ENCODE assay signal across 9 cellular contexts in the genomic region with DNA sequence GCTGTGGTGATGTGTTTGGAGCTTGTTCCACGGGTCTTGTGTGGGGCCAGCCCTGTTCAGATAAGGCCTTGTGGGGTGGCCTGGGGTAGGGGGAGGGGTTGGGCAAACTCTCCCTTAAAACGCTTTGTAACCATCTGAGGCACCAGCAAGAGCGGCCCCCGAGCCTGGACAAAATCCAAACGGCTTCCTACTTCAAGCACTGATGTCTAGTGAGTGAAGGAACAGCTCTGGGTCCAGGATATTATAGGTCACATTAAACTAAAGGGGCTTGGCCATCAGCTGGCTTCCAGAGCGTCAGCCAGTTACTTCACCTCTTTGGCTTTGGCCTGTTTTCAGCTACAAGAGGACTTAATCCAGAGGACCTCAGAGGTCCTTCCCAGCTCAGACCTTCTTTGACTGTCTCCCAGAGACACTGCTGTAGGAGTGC. TPM values are rescaled to one million over a fixed set of nuclear protein-coding genes. Genes with fewer than 3 reads are reported as not detected.
DNase-seq lines count a peak whose midpoint lies in the region; ATAC-seq and TF ChIP-seq lines count a peak whose summit lies in the region.
"Had no signal": no experiment of that assay in that cellular context is flagged by ENCODE, and none has a peak within 500 bp of the region (broad histone marks: within the 10 kb centered on the region; RNA-seq: fewer than 3 reads in every experiment).

No MANE protein-coding gene starts in this region.

- DNase-seq in activated CD8-positive, alpha-beta T cell treated with anti-CD3 and anti-CD28 coated beads for 36 hours = no peak
- DNase-seq in left ventricle myocardium inferior = no peak
- no peak for DNase-seq in psoas muscle
- no peak for DNase-seq in putamen (ENCODE audit: low spot score)
- no peak for DNase-seq in activated effector memory CD4-positive, alpha-beta T cell treated with Interleukin-2 at 50 U/mL for 16 hours
- no peak for DNase-seq in cerebellar cortex (ENCODE audit: low spot score)

- whole genome bisulfite sequencing in psoas muscle, 3 donors = 14 to 34% (median 14%) methylated on average over 6 of the region's 6 CpGs

- peaks cover 22% of the 10 kb centered on the region for H3K4me1 Mint-ChIP-seq in activated CD8-positive, alpha-beta T cell treated with anti-CD3 and anti-CD28 coated beads for 36 hours (ENCODE audit: low read depth)

- no peak for TF ChIP-seq CTCF in activated CD8-positive, alpha-beta T cell treated with anti-CD3 and anti-CD28 coated beads for 36 hours (IDR thresholded peaks at IDR 0.05)
- TF ChIP-seq CTCF in left ventricle myocardium inferior (IDR thresholded peaks at IDR 0.05; ENCODE audit: borderline replicate concordance) (no peak), psoas muscle (IDR thresholded peaks at IDR 0.05) (no peak)

- H3K27ac ChIP-seq in BLaER1 (peak overlapping the region; percentile 60), left ventricle myocardium inferior (replicated peaks) (peak overlapping the region; percentile 58), psoas muscle (peak overlapping the region; percentile 99)
- H3K27ac ChIP-seq: C4-2B had no signal

- peak overlapping the region; percentile 18 for H3K27ac Mint-ChIP-seq in activated CD8-positive, alpha-beta T cell treated with anti-CD3 and anti-CD28 coated beads for 36 hours

- POLR2A ChIA-PET in activated CD8-positive, alpha-beta T cell treated with anti-CD3 and anti-CD28 coated beads for 36 hours (lab: Charles Lee) = interaction anchor here (0.9 to 1.4 kb wide), 3 partner anchors 9 to 55 kb away, joined by 3 to 5 read pairs (median 4); no protein-coding TSS in a partner anchor

- H3K36me3 Mint-ChIP-seq in activated CD8-positive, alpha-beta T cell treated with anti-CD3 and anti-CD28 coated beads for 36 hours (ENCODE audit: low read depth) = peaks cover 9% of the 10 kb centered on the region

- H4K20me1 ChIP-seq in BLaER1 = no peaks in the 10 kb centered on the region

- no peak for ATAC-seq in activated CD8-positive, alpha-beta T cell treated with anti-CD3 and anti-CD28 coated beads for 36 hours
- ATAC-seq in psoas muscle = peak; percentile 28 to 62 (median 46)
- no peak for ATAC-seq in HG02973 (IDR thresholded peaks at IDR 0.05; ENCODE audit: unreplicated experiment)

- H3K4me2 ChIP-seq in BLaER1 = 0 out of 2 replicates have a peak overlapping the region, but pooled peaks have one; percentile 57

- CTCF ChIA-PET in activated CD8-positive, alpha-beta T cell treated with anti-CD3 and anti-CD28 coated beads for 36 hours (lab: Charles Lee) = interaction anchor here (0.8 to 2.8 kb wide), 5 partner anchors 9 to 105 kb away, joined by 3 to 11 read pairs (median 3); no protein-coding TSS in a partner anchor

- H3K27me3 ChIP-seq in BLaER1 (no peaks in the 10 kb centered on the region), left ventricle myocardium inferior (ENCODE audit: low read depth) (peaks cover 6% of the 10 kb centered on the region), psoas muscle (ENCODE audit: insufficient read depth in 3 of 3, low read length in 2 of 3) (no peaks in the 10 kb centered on the region)

- no peaks in the 10 kb centered on the region for H3K9me3 Mint-ChIP-seq in activated CD8-positive, alpha-beta T cell treated with anti-CD3 and anti-CD28 coated beads for 36 hours

- no peak overlapping the region for H3K4me3 Mint-ChIP-seq in activated CD8-positive, alpha-beta T cell treated with anti-CD3 and anti-CD28 coated beads for 36 hours

- peaks cover 54% of the 10 kb centered on the region for H3K36me3 ChIP-seq in BLaER1
- peaks cover 28% of the 10 kb centered on the region for H3K36me3 ChIP-seq in left ventricle myocardium inferior
- peaks cover 0 to 100% of the 10 kb centered on the region in 2 donors for H3K36me3 ChIP-seq in psoas muscle (ENCODE audit: insufficient read depth in 1 of 2, low read depth in 1 of 2)

- H3K4me3 ChIP-seq in BLaER1 = no peak overlapping the region
- no peak overlapping the region for H3K4me3 ChIP-seq in left ventricle myocardium inferior
- peak overlapping the region; percentile 11 for H3K4me3 ChIP-seq in psoas muscle

- no peaks in the 10 kb centered on the region for H3K27me3 Mint-ChIP-seq in activated CD8-positive, alpha-beta T cell treated with anti-CD3 and anti-CD28 coated beads for 36 hours

- H3K9ac ChIP-seq in BLaER1 = no peak overlapping the region

- intact Hi-C loops in activated CD8-positive, alpha-beta T cell treated with anti-CD3 and anti-CD28 coated beads for 36 hours (cut with micrococcal nuclease) = loop anchor here (10.0 kb wide), 1 partner anchor 49 kb away; a partner anchor contains a TSS
- intact Hi-C loops in left ventricle myocardium inferior (cut with micrococcal nuclease) (no loop called here), psoas muscle (cut with DNase I) (no loop called here)

- H3K9me3 ChIP-seq in BLaER1 = no peaks in the 10 kb centered on the region
- no peaks in the 10 kb centered on the region for H3K9me3 ChIP-seq in left ventricle myocardium inferior (replicated peaks)
- no peaks in the 10 kb centered on the region for H3K9me3 ChIP-seq in psoas muscle

- H3K4me1 ChIP-seq in BLaER1 (peaks cover 69% of the 10 kb centered on the region), left ventricle myocardium inferior (peaks cover 17% of the 10 kb centered on the region), psoas muscle (peaks cover 49% of the 10 kb centered on the region)

RNA-seq across cellular contexts. Expression of a gene that starts 11.9 kb away (rescaled TPM):
- 1 to 10 TPM; 6.8 to 6.9 TPM for total RNA-seq in activated CD8-positive, alpha-beta T cell treated with anti-CD3 and anti-CD28 coated beads for 36 hours
- total RNA-seq in left ventricle myocardium inferior = 122 TPM
- total RNA-seq in psoas muscle = 100 to 1,000 TPM; 300 to 485 (median 454) TPM
- 100 to 1,000 TPM; 236 to 500 (median 365) TPM for polyA plus RNA-seq in psoas muscle

RNA-seq across cellular contexts. Expression of a gene that starts 31.1 kb away (rescaled TPM):
- total RNA-seq in activated CD8-positive, alpha-beta T cell treated with anti-CD3 and anti-CD28 coated beads for 36 hours = under 1 TPM; 0.11 to 0.18 TPM
- total RNA-seq in left ventricle myocardium inferior (0.33 TPM), psoas muscle (1 to 10 TPM in 2 of 4 donors, under 1 TPM in 2; 0.74 to 4.0 (median 2.2) TPM)
- polyA plus RNA-seq in psoas muscle = 1 to 10 TPM; 2.4 to 3.9 (median 3.7) TPM

RNA-seq across cellular contexts. Expression of a gene that starts 49.3 kb away (rescaled TPM):
- 1 to 10 TPM; 7.0 to 8.0 TPM for total RNA-seq in activated CD8-positive, alpha-beta T cell treated with anti-CD3 and anti-CD28 coated beads for 36 hours
- total RNA-seq in left ventricle myocardium inferior (9.3 TPM), psoas muscle (10 to 100 TPM; 15.1 to 23.7 (median 20.8) TPM)
- polyA plus RNA-seq in psoas muscle = 10 to 100 TPM; 18.1 to 27.9 (median 18.5) TPM

RNA-seq across cellular contexts. Expression of a gene that starts 55.9 kb away (rescaled TPM):
- total RNA-seq in activated CD8-positive, alpha-beta T cell treated with anti-CD3 and anti-CD28 coated beads for 36 hours = 10 to 100 TPM; 22.2 to 22.7 TPM
- 13.7 TPM for total RNA-seq in left ventricle myocardium inferior
- 10 to 100 TPM in 2 of 4 donors, 1 to 10 TPM in 2; 8.8 to 18.0 (median 12.7) TPM for total RNA-seq in psoas muscle
- 10 to 100 TPM in 1 of 3 donors, 1 to 10 TPM in 2; 8.0 to 22.4 (median 8.4) TPM for polyA plus RNA-seq in psoas muscle

RNA-seq across cellular contexts. Expression of a gene that starts 56.0 kb away (rescaled TPM):
- total RNA-seq in activated CD8-positive, alpha-beta T cell treated with anti-CD3 and anti-CD28 coated beads for 36 hours = 100 to 1,000 TPM; 189 to 197 TPM
- total RNA-seq in left ventricle myocardium inferior (72.0 TPM), psoas muscle (10 to 100 TPM; 52.6 to 82.1 (median 75.2) TPM)
- polyA plus RNA-seq in psoas muscle = 10 to 100 TPM; 22.1 to 49.8 (median 22.7) TPM

Comparison
In these comparisons a context has a peak if more than half of its experiments do, and no peak if none do; other contexts are left out.
1. ATAC-seq: peak in psoas muscle (4 of 4); none in activated CD8-positive, alpha-beta T cell treated with anti-CD3 and anti-CD28 coated beads for 36 hours (single experiment) and HG02973 (single experiment).
2. RNA of a gene that starts 11.9 kb away (total RNA-seq): 300 to 485 TPM in psoas muscle and 122 TPM in left ventricle myocardium inferior (single experiment); 6.8 to 6.9 TPM in activated CD8-positive, alpha-beta T cell treated with anti-CD3 and anti-CD28 coated beads for 36 hours; every median in the first group is over 10 times any median in the second.
3. Peak in every context shown above with its lines, with median percentiles within 50 percentile points of each other: H3K27ac ChIP-seq.